In the genomic region with DNA sequence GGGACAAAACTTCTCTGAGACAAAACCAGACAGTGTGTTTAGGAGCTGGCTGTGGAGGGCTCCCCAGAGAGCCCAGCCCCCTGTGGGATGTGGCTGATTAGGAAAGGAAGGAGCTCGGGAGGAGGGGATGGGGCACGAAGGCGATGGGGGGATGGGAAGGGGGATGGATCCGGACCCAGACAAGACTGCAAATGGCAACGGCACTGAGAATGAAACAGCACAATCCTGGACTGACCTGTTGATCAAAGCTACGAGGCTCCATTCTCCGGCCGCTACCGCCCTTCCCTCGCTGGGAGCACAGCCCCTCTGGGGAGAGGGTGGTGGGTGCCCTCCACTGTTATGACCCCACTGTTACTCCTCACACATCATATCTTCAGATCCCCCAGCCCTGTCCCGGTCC, we compare ENCODE assay signal across 3 cellular contexts.
TF ChIP-seq lines count a peak whose summit lies in the region.

No MANE protein-coding gene starts in this region.

TF ChIP-seq in GM23338, 12 proteins besides CTCF, POLR2A, EP300 and RAD21:
- TF ChIP-seq JUNB (IDR thresholded peaks at IDR 0.05; ENCODE audit: unreplicated experiment) = no peak
- TF ChIP-seq EZH2 (IDR thresholded peaks at IDR 0.05; ENCODE audit: low read depth, unreplicated experiment) = no peak
- TF ChIP-seq ZNF114 (CRISPR knock-in tag; IDR thresholded peaks at IDR 0.05) = no peak
- no peak for TF ChIP-seq STAT1 (IDR thresholded peaks at IDR 0.05; ENCODE audit: unreplicated experiment)
- TF ChIP-seq, protein P1, sequence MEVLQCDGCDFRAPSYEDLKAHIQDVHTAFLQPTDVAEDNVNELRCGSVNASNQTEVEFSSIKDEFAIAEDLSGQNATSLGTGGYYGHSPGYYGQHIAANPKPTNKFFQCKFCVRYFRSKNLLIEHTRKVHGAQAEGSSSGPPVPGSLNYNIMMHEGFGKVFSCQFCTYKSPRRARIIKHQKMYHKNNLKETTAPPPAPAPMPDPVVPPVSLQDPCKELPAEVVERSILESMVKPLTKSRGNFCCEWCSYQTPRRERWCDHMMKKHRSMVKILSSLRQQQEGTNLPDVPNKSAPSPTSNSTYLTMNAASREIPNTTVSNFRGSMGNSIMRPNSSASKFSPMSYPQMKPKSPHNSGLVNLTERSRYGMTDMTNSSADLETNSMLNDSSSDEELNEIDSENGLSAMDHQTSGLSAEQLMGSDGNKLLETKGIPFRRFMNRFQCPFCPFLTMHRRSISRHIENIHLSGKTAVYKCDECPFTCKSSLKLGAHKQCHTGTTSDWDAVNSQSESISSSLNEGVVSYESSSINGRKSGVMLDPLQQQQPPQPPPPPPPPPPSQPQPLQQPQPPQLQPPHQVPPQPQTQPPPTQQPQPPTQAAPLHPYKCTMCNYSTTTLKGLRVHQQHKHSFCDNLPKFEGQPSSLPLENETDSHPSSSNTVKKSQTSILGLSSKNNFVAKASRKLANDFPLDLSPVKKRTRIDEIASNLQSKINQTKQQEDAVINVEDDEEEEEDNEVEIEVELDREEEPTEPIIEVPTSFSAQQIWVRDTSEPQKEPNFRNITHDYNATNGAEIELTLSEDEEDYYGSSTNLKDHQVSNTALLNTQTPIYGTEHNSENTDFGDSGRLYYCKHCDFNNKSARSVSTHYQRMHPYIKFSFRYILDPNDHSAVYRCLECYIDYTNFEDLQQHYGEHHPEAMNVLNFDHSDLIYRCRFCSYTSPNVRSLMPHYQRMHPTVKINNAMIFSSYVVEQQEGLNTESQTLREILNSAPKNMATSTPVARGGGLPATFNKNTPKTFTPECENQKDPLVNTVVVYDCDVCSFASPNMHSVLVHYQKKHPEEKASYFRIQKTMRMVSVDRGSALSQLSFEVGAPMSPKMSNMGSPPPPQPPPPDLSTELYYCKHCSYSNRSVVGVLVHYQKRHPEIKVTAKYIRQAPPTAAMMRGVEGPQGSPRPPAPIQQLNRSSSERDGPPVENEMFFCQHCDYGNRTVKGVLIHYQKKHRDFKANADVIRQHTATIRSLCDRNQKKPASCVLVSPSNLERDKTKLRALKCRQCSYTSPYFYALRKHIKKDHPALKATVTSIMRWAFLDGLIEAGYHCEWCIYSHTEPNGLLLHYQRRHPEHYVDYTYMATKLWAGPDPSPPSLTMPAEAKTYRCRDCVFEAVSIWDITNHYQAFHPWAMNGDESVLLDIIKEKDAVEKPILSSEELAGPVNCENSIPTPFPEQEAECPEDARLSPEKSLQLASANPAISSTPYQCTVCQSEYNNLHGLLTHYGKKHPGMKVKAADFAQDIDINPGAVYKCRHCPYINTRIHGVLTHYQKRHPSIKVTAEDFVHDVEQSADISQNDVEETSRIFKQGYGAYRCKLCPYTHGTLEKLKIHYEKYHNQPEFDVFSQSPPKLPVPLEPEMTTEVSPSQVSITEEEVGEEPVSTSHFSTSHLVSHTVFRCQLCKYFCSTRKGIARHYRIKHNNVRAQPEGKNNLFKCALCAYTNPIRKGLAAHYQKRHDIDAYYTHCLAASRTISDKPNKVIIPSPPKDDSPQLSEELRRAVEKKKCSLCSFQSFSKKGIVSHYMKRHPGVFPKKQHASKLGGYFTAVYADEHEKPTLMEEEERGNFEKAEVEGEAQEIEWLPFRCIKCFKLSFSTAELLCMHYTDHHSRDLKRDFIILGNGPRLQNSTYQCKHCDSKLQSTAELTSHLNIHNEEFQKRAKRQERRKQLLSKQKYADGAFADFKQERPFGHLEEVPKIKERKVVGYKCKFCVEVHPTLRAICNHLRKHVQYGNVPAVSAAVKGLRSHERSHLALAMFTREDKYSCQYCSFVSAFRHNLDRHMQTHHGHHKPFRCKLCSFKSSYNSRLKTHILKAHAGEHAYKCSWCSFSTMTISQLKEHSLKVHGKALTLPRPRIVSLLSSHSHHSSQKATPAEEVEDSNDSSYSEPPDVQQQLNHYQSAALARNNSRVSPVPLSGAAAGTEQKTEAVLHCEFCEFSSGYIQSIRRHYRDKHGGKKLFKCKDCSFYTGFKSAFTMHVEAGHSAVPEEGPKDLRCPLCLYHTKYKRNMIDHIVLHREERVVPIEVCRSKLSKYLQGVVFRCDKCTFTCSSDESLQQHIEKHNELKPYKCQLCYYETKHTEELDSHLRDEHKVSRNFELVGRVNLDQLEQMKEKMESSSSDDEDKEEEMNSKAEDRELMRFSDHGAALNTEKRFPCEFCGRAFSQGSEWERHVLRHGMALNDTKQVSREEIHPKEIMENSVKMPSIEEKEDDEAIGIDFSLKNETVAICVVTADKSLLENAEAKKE (CRISPR knock-in tag; IDR thresholded peaks at IDR 0.05) = no peak

TF ChIP-seq in H1, 55 proteins besides CTCF, POLR2A, EP300 and RAD21 (continues in another document):
- TF ChIP-seq RBBP5 (IDR thresholded peaks at IDR 0.05; ENCODE audit: borderline replicate concordance, low read depth, low read length) (0 out of 2 replicates have a peak, but pooled peaks have one; percentile 9), BRCA1 (IDR thresholded peaks at IDR 0.05; ENCODE audit: low read depth, low read length) (no peak)
- TF ChIP-seq, protein P2, sequence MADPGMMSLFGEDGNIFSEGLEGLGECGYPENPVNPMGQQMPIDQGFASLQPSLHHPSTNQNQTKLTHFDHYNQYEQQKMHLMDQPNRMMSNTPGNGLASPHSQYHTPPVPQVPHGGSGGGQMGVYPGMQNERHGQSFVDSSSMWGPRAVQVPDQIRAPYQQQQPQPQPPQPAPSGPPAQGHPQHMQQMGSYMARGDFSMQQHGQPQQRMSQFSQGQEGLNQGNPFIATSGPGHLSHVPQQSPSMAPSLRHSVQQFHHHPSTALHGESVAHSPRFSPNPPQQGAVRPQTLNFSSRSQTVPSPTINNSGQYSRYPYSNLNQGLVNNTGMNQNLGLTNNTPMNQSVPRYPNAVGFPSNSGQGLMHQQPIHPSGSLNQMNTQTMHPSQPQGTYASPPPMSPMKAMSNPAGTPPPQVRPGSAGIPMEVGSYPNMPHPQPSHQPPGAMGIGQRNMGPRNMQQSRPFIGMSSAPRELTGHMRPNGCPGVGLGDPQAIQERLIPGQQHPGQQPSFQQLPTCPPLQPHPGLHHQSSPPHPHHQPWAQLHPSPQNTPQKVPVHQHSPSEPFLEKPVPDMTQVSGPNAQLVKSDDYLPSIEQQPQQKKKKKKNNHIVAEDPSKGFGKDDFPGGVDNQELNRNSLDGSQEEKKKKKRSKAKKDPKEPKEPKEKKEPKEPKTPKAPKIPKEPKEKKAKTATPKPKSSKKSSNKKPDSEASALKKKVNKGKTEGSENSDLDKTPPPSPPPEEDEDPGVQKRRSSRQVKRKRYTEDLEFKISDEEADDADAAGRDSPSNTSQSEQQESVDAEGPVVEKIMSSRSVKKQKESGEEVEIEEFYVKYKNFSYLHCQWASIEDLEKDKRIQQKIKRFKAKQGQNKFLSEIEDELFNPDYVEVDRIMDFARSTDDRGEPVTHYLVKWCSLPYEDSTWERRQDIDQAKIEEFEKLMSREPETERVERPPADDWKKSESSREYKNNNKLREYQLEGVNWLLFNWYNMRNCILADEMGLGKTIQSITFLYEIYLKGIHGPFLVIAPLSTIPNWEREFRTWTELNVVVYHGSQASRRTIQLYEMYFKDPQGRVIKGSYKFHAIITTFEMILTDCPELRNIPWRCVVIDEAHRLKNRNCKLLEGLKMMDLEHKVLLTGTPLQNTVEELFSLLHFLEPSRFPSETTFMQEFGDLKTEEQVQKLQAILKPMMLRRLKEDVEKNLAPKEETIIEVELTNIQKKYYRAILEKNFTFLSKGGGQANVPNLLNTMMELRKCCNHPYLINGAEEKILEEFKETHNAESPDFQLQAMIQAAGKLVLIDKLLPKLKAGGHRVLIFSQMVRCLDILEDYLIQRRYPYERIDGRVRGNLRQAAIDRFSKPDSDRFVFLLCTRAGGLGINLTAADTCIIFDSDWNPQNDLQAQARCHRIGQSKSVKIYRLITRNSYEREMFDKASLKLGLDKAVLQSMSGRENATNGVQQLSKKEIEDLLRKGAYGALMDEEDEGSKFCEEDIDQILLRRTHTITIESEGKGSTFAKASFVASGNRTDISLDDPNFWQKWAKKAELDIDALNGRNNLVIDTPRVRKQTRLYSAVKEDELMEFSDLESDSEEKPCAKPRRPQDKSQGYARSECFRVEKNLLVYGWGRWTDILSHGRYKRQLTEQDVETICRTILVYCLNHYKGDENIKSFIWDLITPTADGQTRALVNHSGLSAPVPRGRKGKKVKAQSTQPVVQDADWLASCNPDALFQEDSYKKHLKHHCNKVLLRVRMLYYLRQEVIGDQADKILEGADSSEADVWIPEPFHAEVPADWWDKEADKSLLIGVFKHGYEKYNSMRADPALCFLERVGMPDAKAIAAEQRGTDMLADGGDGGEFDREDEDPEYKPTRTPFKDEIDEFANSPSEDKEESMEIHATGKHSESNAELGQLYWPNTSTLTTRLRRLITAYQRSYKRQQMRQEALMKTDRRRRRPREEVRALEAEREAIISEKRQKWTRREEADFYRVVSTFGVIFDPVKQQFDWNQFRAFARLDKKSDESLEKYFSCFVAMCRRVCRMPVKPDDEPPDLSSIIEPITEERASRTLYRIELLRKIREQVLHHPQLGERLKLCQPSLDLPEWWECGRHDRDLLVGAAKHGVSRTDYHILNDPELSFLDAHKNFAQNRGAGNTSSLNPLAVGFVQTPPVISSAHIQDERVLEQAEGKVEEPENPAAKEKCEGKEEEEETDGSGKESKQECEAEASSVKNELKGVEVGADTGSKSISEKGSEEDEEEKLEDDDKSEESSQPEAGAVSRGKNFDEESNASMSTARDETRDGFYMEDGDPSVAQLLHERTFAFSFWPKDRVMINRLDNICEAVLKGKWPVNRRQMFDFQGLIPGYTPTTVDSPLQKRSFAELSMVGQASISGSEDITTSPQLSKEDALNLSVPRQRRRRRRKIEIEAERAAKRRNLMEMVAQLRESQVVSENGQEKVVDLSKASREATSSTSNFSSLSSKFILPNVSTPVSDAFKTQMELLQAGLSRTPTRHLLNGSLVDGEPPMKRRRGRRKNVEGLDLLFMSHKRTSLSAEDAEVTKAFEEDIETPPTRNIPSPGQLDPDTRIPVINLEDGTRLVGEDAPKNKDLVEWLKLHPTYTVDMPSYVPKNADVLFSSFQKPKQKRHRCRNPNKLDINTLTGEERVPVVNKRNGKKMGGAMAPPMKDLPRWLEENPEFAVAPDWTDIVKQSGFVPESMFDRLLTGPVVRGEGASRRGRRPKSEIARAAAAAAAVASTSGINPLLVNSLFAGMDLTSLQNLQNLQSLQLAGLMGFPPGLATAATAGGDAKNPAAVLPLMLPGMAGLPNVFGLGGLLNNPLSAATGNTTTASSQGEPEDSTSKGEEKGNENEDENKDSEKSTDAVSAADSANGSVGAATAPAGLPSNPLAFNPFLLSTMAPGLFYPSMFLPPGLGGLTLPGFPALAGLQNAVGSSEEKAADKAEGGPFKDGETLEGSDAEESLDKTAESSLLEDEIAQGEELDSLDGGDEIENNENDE (IDR thresholded peaks at IDR 0.05; ENCODE audit: insufficient replicate concordance, low read length) = no peak

TF ChIP-seq in neural cell, 6 proteins besides CTCF, POLR2A, EP300 and RAD21:
- TF ChIP-seq, protein P3, sequence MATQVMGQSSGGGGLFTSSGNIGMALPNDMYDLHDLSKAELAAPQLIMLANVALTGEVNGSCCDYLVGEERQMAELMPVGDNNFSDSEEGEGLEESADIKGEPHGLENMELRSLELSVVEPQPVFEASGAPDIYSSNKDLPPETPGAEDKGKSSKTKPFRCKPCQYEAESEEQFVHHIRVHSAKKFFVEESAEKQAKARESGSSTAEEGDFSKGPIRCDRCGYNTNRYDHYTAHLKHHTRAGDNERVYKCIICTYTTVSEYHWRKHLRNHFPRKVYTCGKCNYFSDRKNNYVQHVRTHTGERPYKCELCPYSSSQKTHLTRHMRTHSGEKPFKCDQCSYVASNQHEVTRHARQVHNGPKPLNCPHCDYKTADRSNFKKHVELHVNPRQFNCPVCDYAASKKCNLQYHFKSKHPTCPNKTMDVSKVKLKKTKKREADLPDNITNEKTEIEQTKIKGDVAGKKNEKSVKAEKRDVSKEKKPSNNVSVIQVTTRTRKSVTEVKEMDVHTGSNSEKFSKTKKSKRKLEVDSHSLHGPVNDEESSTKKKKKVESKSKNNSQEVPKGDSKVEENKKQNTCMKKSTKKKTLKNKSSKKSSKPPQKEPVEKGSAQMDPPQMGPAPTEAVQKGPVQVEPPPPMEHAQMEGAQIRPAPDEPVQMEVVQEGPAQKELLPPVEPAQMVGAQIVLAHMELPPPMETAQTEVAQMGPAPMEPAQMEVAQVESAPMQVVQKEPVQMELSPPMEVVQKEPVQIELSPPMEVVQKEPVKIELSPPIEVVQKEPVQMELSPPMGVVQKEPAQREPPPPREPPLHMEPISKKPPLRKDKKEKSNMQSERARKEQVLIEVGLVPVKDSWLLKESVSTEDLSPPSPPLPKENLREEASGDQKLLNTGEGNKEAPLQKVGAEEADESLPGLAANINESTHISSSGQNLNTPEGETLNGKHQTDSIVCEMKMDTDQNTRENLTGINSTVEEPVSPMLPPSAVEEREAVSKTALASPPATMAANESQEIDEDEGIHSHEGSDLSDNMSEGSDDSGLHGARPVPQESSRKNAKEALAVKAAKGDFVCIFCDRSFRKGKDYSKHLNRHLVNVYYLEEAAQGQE (IDR thresholded peaks at IDR 0.05; ENCODE audit: borderline replicate concordance) = no peak
- TF ChIP-seq TAF1 (IDR thresholded peaks at IDR 0.05; ENCODE audit: low read depth) = no peak
- TF ChIP-seq SMC3 (conservative IDR thresholded peaks at IDR 0.05; ENCODE audit: poor library complexity) = no peak
- TF ChIP-seq MXI1 (conservative IDR thresholded peaks at IDR 0.05; ENCODE audit: poor library complexity, severe bottlenecking) = no peak
- TF ChIP-seq POLR2AphosphoS5 (IDR thresholded peaks at IDR 0.05) = no peak
- TF ChIP-seq EZH2 (IDR thresholded peaks at IDR 0.05; ENCODE audit: borderline replicate concordance, insufficient read depth, low read length, poor library complexity, severe bottlenecking) = no peak
